8 cellular contexts compared by ENCODE assay signal in genomic region chr11:119168471-119169271, GRCh38. TPM values are rescaled to one million over a fixed set of nuclear protein-coding genes. Genes with fewer than 3 reads are reported as not detected.
A peak's percentile ranks its signal among the peaks of the same experiment; 100 is the strongest.
DNase-seq lines count a peak whose midpoint lies in the region; ATAC-seq and TF ChIP-seq lines count a peak whose summit lies in the region.

TSS of gene NLRX1 (plus strand) at chr11:119168725. CDS start at chr11:119171404, 2,679 bp downstream.

- BruUV-seq in OCI-LY7 (replicated peaks; lab: Mats Ljungman, UMichigan), result no TSS peak

- H4K20me1 ChIP-seq in OCI-LY7 (ENCODE audit: insufficient read depth, low read length), result no peaks in the 10 kb centered on the region

- peak; percentile 81 for DNase-seq in COLO668 (lab: John Stamatoyannopoulos, UW; ENCODE audit: unreplicated experiment)
- peak; percentile 79 to 88 for DNase-seq in HL-60 (ENCODE audit: low read depth in 1 of 2, low spot score in 1 of 2)
- DNase-seq in OCI-LY7 (ENCODE audit: low spot score), result peak; percentile 85
- DNase-seq in activated T-cell treated with anti-CD3 and anti-CD28 coated beads, Interleukin-2, amount 50 U/mL, for 72 hours, result peak; percentile 87 to 89
- peak; percentile 82 for DNase-seq in fibroblast of gingiva (ENCODE audit: low read depth)
- peak; percentile 67 to 85 (median 82) for DNase-seq in naive thymus-derived CD4-positive, alpha-beta T cell

- no peaks in the 10 kb centered on the region for H3K9me3 ChIP-seq in OCI-LY7 (ENCODE audit: low read length)
- H3K9me3 ChIP-seq in naive thymus-derived CD4-positive, alpha-beta T cell (ENCODE audit: control insufficient read depth in 2 of 3, low read length in 3 of 3), result no peaks in the 10 kb centered on the region

- peak within 1 kb of the TSS; percentile 72 for H3K4me2 ChIP-seq in OCI-LY7 (ENCODE audit: low read length)

- H3K4me3 ChIP-seq in HL-60 (replicated peaks; ENCODE audit: insufficient read depth, low read length), result peak within 1 kb of the TSS; percentile 56
- peak within 1 kb of the TSS; percentile 68 for H3K4me3 ChIP-seq in OCI-LY7 (ENCODE audit: low read depth, low read length, poor library complexity, severe bottlenecking)
- peak within 1 kb of the TSS; percentile 75 for H3K4me3 ChIP-seq in naive thymus-derived CD4-positive, alpha-beta T cell (ENCODE audit: low read length)

- CTCF ChIA-PET in OCI-LY7 (lab: Charles Lee; ENCODE audit: unreplicated experiment), result no interaction called here
- CTCF ChIA-PET in naive thymus-derived CD4-positive, alpha-beta T cell (lab: Charles Lee), result interaction anchor here (0.7 to 1.5 kb wide), 11 partner anchors 9 to 155 kb away, joined by 3 to 11 read pairs (median 4); partner anchors contain the start of genes DPAGT1 and VPS11

- no peaks in the 10 kb centered on the region for H3K27me3 ChIP-seq in HL-60 (ENCODE audit: insufficient read depth, poor library complexity, severe bottlenecking)
- no peaks in the 10 kb centered on the region for H3K27me3 ChIP-seq in naive thymus-derived CD4-positive, alpha-beta T cell (ENCODE audit: control insufficient read depth in 2 of 2, insufficient read depth in 2 of 2, low read length in 2 of 2)

- intact Hi-C loops in OCI-LY7 (cut with micrococcal nuclease; ENCODE audit: unreplicated experiment), result loop anchor here (1.0 kb wide), 1 partner anchor 29 kb away; no protein-coding TSS in a partner anchor
- intact Hi-C loops in naive thymus-derived CD4-positive, alpha-beta T cell (cut with micrococcal nuclease), result loop anchor here (1.0 to 5.0 kb wide), 12 partner anchors 20 to 155 kb away; partner anchors contain the start of genes C2CD2L (in 2 of the 2), ABCG4 (in 1 of the 2), CBL (in 1 of the 2) and HINFP (in 1 of the 2)

- no peaks in the 10 kb centered on the region for H3K79me2 ChIP-seq in OCI-LY7 (ENCODE audit: insufficient read depth, low read depth, low read length)

- POLR2A ChIA-PET in OCI-LY7 (lab: Charles Lee), result interaction anchor here (0.6 to 1.0 kb wide), 4 partner anchors 18 to 111 kb away, joined by 3 to 6 read pairs (median 3); partner anchors contain the start of gene CBL
- POLR2A ChIA-PET in naive thymus-derived CD4-positive, alpha-beta T cell (lab: Charles Lee), result interaction anchor here (0.5 to 1.5 kb wide), 11 partner anchors 9 to 116 kb away, joined by 3 to 8 read pairs (median 5); partner anchors contain the start of genes ABCG4, C2CD2L, DPAGT1 and VPS11

- H3K4me3 Mint-ChIP-seq in activated T-cell treated with anti-CD3 and anti-CD28 coated beads, Interleukin-2, amount 50 U/mL, for 72 hours, result peak within 1 kb of the TSS; percentile 95 to 96
- H3K4me3 Mint-ChIP-seq in naive thymus-derived CD4-positive, alpha-beta T cell, result peak within 1 kb of the TSS; percentile 86 to 94 (median 90)
- H3K4me3 Mint-ChIP-seq in stimulated activated memory B cell treated with anti-CD40 and anti-IgM and Interleukin-4, amounts not matched to agents 10 μg/mL and 1 μg/mL and 100 μg/mL, for 72 hours, result peak within 1 kb of the TSS; percentile 93

- H3K9me3 Mint-ChIP-seq in activated T-cell treated with anti-CD3 and anti-CD28 coated beads, Interleukin-2, amount 50 U/mL, for 72 hours, result no peaks in the 10 kb centered on the region
- no peaks in the 10 kb centered on the region for H3K9me3 Mint-ChIP-seq in naive thymus-derived CD4-positive, alpha-beta T cell
- H3K9me3 Mint-ChIP-seq in stimulated activated memory B cell treated with anti-CD40 and anti-IgM and Interleukin-4, amounts not matched to agents 10 μg/mL and 1 μg/mL and 100 μg/mL, for 72 hours, result no peaks in the 10 kb centered on the region

- H3K27me3 Mint-ChIP-seq in activated T-cell treated with anti-CD3 and anti-CD28 coated beads, Interleukin-2, amount 50 U/mL, for 72 hours (ENCODE audit: low read depth), result no peaks in the 10 kb centered on the region
- H3K27me3 Mint-ChIP-seq in naive thymus-derived CD4-positive, alpha-beta T cell, result no peaks in the 10 kb centered on the region
- no peaks in the 10 kb centered on the region for H3K27me3 Mint-ChIP-seq in stimulated activated memory B cell treated with anti-CD40 and anti-IgM and Interleukin-4, amounts not matched to agents 10 μg/mL and 1 μg/mL and 100 μg/mL, for 72 hours

- H3K4me1 ChIP-seq in OCI-LY7 (ENCODE audit: insufficient read depth, low read length, poor library complexity, severe bottlenecking), result peaks cover 11% of the 10 kb centered on the region
- peaks cover 0 to 4% of the 10 kb centered on the region in 2 donors for H3K4me1 ChIP-seq in naive thymus-derived CD4-positive, alpha-beta T cell (ENCODE audit: control insufficient read depth in 2 of 2, insufficient read depth in 2 of 2, low read length in 2 of 2)

- TF ChIP-seq CTCF in HL-60 (IDR thresholded peaks at IDR 0.05; ENCODE audit: insufficient read depth, low read length) (peak; percentile 89), OCI-LY7 (conservative IDR thresholded peaks at IDR 0.05; ENCODE audit: low read length) (peak; percentile 87)

- H3K27ac ChIP-seq in HL-60 (replicated peaks), result peak within 1 kb of the TSS; percentile 80
- H3K27ac ChIP-seq in OCI-LY7 (ENCODE audit: low read depth, low read length, poor library complexity, severe bottlenecking), result no peak within 1 kb of the TSS
- peak within 1 kb of the TSS; percentile 73 for H3K27ac ChIP-seq in naive thymus-derived CD4-positive, alpha-beta T cell (ENCODE audit: low read depth, low read length)

- H3K36me3 ChIP-seq in OCI-LY7 (ENCODE audit: insufficient read depth, low read length), result no peaks in the 10 kb centered on the region
- peaks cover 0 to 8% (median 0%) of the 10 kb centered on the region in 3 experiments for H3K36me3 ChIP-seq in naive thymus-derived CD4-positive, alpha-beta T cell (ENCODE audit: control insufficient read depth in 2 of 3, insufficient read depth in 3 of 3, low read length in 3 of 3)

- H3K27ac Mint-ChIP-seq in activated T-cell treated with anti-CD3 and anti-CD28 coated beads, Interleukin-2, amount 50 U/mL, for 72 hours, result peak within 1 kb of the TSS; percentile 80
- peak within 1 kb of the TSS; percentile 64 to 95 (median 87) for H3K27ac Mint-ChIP-seq in naive thymus-derived CD4-positive, alpha-beta T cell
- H3K27ac Mint-ChIP-seq in stimulated activated memory B cell treated with anti-CD40 and anti-IgM and Interleukin-4, amounts not matched to agents 10 μg/mL and 1 μg/mL and 100 μg/mL, for 72 hours, result peak within 1 kb of the TSS; percentile 91

- H2AFZ ChIP-seq in OCI-LY7 (ENCODE audit: low read length), result peak within 1 kb of the TSS; percentile 88

- H3K36me3 Mint-ChIP-seq in activated T-cell treated with anti-CD3 and anti-CD28 coated beads, Interleukin-2, amount 50 U/mL, for 72 hours (ENCODE audit: insufficient read depth in 2 of 2), result no peaks in the 10 kb centered on the region
- no peaks in the 10 kb centered on the region for H3K36me3 Mint-ChIP-seq in naive thymus-derived CD4-positive, alpha-beta T cell
- H3K36me3 Mint-ChIP-seq in stimulated activated memory B cell treated with anti-CD40 and anti-IgM and Interleukin-4, amounts not matched to agents 10 μg/mL and 1 μg/mL and 100 μg/mL, for 72 hours, result peaks cover under 1% of the 10 kb centered on the region

- H3K9me2 ChIP-seq in OCI-LY7 (ENCODE audit: insufficient read depth, low read length), result no peaks in the 10 kb centered on the region

- peak; percentile 95 for ATAC-seq in GM19452 (IDR thresholded peaks at IDR 0.05; ENCODE audit: unreplicated experiment)
- peak; percentile 93 to 95 for ATAC-seq in activated T-cell treated with anti-CD3 and anti-CD28 coated beads, Interleukin-2, amount 50 U/mL, for 72 hours (replicated peaks in 1 of 2)
- peak; percentile 98 for ATAC-seq in naive thymus-derived CD4-positive, alpha-beta T cell
- peak; percentile 94 for ATAC-seq in stimulated activated memory B cell treated with anti-CD40 and anti-IgM and Interleukin-4, amounts not matched to agents 10 μg/mL and 1 μg/mL and 100 μg/mL, for 72 hours

- peaks cover 18% of the 10 kb centered on the region for H3K4me1 Mint-ChIP-seq in activated T-cell treated with anti-CD3 and anti-CD28 coated beads, Interleukin-2, amount 50 U/mL, for 72 hours (ENCODE audit: low read depth)
- H3K4me1 Mint-ChIP-seq in naive thymus-derived CD4-positive, alpha-beta T cell, result peaks cover 4 to 25% (median 11%) of the 10 kb centered on the region in 7 donors
- H3K4me1 Mint-ChIP-seq in stimulated activated memory B cell treated with anti-CD40 and anti-IgM and Interleukin-4, amounts not matched to agents 10 μg/mL and 1 μg/mL and 100 μg/mL, for 72 hours, result peaks cover 7% of the 10 kb centered on the region

RNA-seq across cellular contexts. Expression of gene NLRX1, which starts in this region (rescaled TPM):
- total RNA-seq in OCI-LY7 (2014; rRNA removed; shearing (Covaris generic)), result 2.1 and 2.8 TPM in 2 replicates
- 8.8 and 10.6 TPM in 2 replicates for total RNA-seq in OCI-LY7 (2022)
- 10 to 100 TPM; 19.3 to 26.7 TPM for total RNA-seq in activated T-cell treated with anti-CD3 and anti-CD28 coated beads, Interleukin-2, amount 50 U/mL, for 72 hours
- 10 to 100 TPM in 2 of 5 experiments, 1 to 10 TPM in 3; 8.3 to 19.5 (median 9.8) TPM for total RNA-seq in naive thymus-derived CD4-positive, alpha-beta T cell
- polyA plus RNA-seq in naive thymus-derived CD4-positive, alpha-beta T cell, result 10 to 100 TPM in 1 of 2 donors, 1 to 10 TPM in 1; 6.5 to 10.6 TPM
